8 cellular contexts compared by ENCODE assay signal in the genomic region with DNA sequence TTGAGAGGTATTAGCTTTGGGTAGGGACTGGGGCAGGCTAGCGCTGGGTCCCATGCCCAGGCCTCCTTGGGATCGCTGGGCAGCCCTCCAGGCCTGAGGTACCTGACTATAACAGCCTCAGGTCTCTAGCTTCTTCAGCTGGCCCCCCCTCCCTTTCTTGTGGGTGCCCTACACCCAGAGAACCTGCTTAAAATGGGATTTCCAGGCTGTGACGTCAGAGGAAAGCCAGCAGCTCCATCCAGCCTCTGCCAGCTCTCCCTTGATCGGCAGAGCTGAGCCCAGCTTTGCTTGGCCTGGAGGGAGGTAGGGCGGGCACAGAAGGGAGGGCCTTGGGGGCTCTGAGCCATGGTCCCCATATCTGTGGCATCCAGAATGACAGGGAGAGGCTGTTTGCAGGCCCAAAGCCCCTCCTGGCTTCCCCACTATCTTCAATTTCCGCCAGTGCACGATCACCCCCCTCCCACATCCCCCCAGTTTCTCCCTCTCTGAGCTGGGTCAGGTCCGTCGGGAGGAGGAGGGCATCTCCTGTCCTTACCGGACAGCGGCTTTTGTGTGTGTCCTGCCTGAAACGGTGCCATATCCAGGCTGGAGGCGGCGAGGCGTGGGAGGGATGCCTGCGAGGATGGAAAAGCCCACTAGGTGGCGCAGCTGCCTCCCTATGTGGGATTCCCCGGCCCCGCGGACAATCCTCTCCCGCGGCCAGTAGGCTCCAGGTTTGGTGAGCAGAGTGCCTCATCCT. TPM values are rescaled to one million over a fixed set of nuclear protein-coding genes. Genes with fewer than 3 reads are reported as not detected.
DNase-seq lines count a peak whose midpoint lies in the region; ATAC-seq and TF ChIP-seq lines count a peak whose summit lies in the region.

No MANE protein-coding gene starts in this region.

- H3K9me3 Mint-ChIP-seq in CD4-positive, CD25-positive, alpha-beta regulatory T cell = no peaks in the 10 kb centered on the region

- peak; percentile 76 for ATAC-seq in CD4-positive, CD25-positive, alpha-beta regulatory T cell (ENCODE audit: low read depth in 2 of 2)
- peak; percentile 79 for ATAC-seq in GM19452 (IDR thresholded peaks at IDR 0.05; ENCODE audit: unreplicated experiment)

- H3K36me3 ChIP-seq in CD4-positive, CD25-positive, alpha-beta regulatory T cell (ENCODE audit: control insufficient read depth, insufficient read depth, low read length) = no peaks in the 10 kb centered on the region
- H3K36me3 ChIP-seq in neutrophil = no peaks in the 10 kb centered on the region

- H3K4me1 Mint-ChIP-seq in CD4-positive, CD25-positive, alpha-beta regulatory T cell = peaks cover 0 to 14% (median 6%) of the 10 kb centered on the region in 4 donors

- H3K9me3 ChIP-seq in CD4-positive, CD25-positive, alpha-beta regulatory T cell (ENCODE audit: control insufficient read depth in 2 of 2, low read length in 2 of 2) = no peaks in the 10 kb centered on the region
- H3K9me3 ChIP-seq in neutrophil = no peaks in the 10 kb centered on the region

- H3K27me3 Mint-ChIP-seq in CD4-positive, CD25-positive, alpha-beta regulatory T cell = peaks cover 5% of the 10 kb centered on the region

- peak; percentile 94 for TF ChIP-seq CTCF in neutrophil (IDR thresholded peaks at IDR 0.05)

- H3K36me3 Mint-ChIP-seq in CD4-positive, CD25-positive, alpha-beta regulatory T cell = no peaks in the 10 kb centered on the region

- DNase-seq in CD4-positive, CD25-positive, alpha-beta regulatory T cell = peak; percentile 60 to 67 (median 66)
- DNase-seq in Kasumi-1 (lab: John Stamatoyannopoulos, UW) (peak; percentile 72 to 77), SHP77 treated with DMSO at 0.1 percent for 48 hours (lab: John Stamatoyannopoulos, UW) (peak; percentile 54), activated gamma-delta T cell (lab: John Stamatoyannopoulos, UW) (peak; percentile 35), fibroblast of the conjunctiva (ENCODE audit: low read depth) (peak; percentile 56), superior temporal gyrus (ENCODE audit: extremely low spot score) (peak; percentile 90)

- H3K27me3 ChIP-seq in CD4-positive, CD25-positive, alpha-beta regulatory T cell (ENCODE audit: control insufficient read depth, insufficient read depth, low read length) = no peaks in the 10 kb centered on the region
- no peaks in the 10 kb centered on the region for H3K27me3 ChIP-seq in neutrophil

- H3K4me3 ChIP-seq in CD4-positive, CD25-positive, alpha-beta regulatory T cell (ENCODE audit: low read depth, low read length) = no peak overlapping the region
- H3K4me3 ChIP-seq in neutrophil (ENCODE audit: low read depth in 1 of 2, low read length in 1 of 2) = peak overlapping the region in 1 of 2 experiments; percentile 10

- peaks cover 8% of the 10 kb centered on the region for H3K4me1 ChIP-seq in CD4-positive, CD25-positive, alpha-beta regulatory T cell (ENCODE audit: control insufficient read depth, insufficient read depth, low read length, poor library complexity, severe bottlenecking)
- peaks cover 0 to 5% of the 10 kb centered on the region in 2 experiments for H3K4me1 ChIP-seq in neutrophil (ENCODE audit: control insufficient read depth in 1 of 2, insufficient read depth in 1 of 2, low read depth in 1 of 2, low read length in 1 of 2)

- H3K4me3 Mint-ChIP-seq in CD4-positive, CD25-positive, alpha-beta regulatory T cell = peak overlapping the region in 3 of 4 donors; percentile 18 to 56 (median 53)

- H3K27ac ChIP-seq in CD4-positive, CD25-positive, alpha-beta regulatory T cell (ENCODE audit: insufficient read depth, low read length, poor library complexity, severe bottlenecking) = no peak overlapping the region
- no peak overlapping the region for H3K27ac ChIP-seq in neutrophil

- no peak overlapping the region for H3K27ac Mint-ChIP-seq in CD4-positive, CD25-positive, alpha-beta regulatory T cell

RNA-seq across cellular contexts. Expression of a gene that starts 10.8 kb away (rescaled TPM):
- not detected for total RNA-seq in CD4-positive, CD25-positive, alpha-beta regulatory T cell
- under 1 TPM in 2 of 4 donors, not detected in 2; 0.21 to 0.52 TPM for polyA plus RNA-seq in CD4-positive, CD25-positive, alpha-beta regulatory T cell

RNA-seq across cellular contexts. Expression of a gene that starts 15.6 kb away (rescaled TPM):
- total RNA-seq in CD4-positive, CD25-positive, alpha-beta regulatory T cell = 19.0 TPM
- polyA plus RNA-seq in CD4-positive, CD25-positive, alpha-beta regulatory T cell = 1 to 10 TPM in 2 of 4 donors, under 1 TPM in 2; 0.38 to 1.1 (median 0.84) TPM

Comparison
In these comparisons a context has a peak if more than half of its experiments do, and no peak if none do; other contexts are left out.
1. DNase-seq: peak in every context shown above with its lines; median percentile 90 in superior temporal gyrus; 74 in Kasumi-1; 66 in CD4-positive, CD25-positive, alpha-beta regulatory T cell; 56 in fibroblast of the conjunctiva; 54 in SHP77 treated with DMSO at 0.1 percent for 48 hours; 35 in activated gamma-delta T cell.